In genomic region chr5:121108725-121109124, GRCh38 we compare ENCODE assay signal across 18 cellular contexts.
DNase-seq lines count a peak whose midpoint lies in the region; ATAC-seq and TF ChIP-seq lines count a peak whose summit lies in the region.
"Had no signal": no experiment of that assay in that cellular context is flagged by ENCODE, and none has a peak within 500 bp of the region (broad histone marks: within the 10 kb centered on the region; RNA-seq: fewer than 3 reads in every experiment).

No MANE protein-coding gene starts in this region.

- H2BK5ac ChIP-seq in H9 (ENCODE audit: insufficient read length, low read length) (no peak overlapping the region), mesendoderm (ENCODE audit: low read length) (no peak overlapping the region)

- no peak for ATAC-seq in left colon
- ATAC-seq: activated T-cell treated with anti-CD3 and anti-CD28 coated beads, Interleukin-2, amount 50 U/mL, for 72 hours; gastrocnemius medialis had no signal

- TF ChIP-seq CTCF in Calu3 (IDR thresholded peaks at IDR 0.05; ENCODE audit: unreplicated experiment) (no peak), H9 (conservative IDR thresholded peaks at IDR 0.05) (no peak)

- H3K14ac ChIP-seq in H9 (ENCODE audit: insufficient read depth, low read length): no peak overlapping the region

- H3K27me3 ChIP-seq in H9 (ENCODE audit: insufficient read depth, low read length) (no peaks in the 10 kb centered on the region), SJCRH30 (no peaks in the 10 kb centered on the region), mesendoderm (ENCODE audit: insufficient read depth, low read length, poor library complexity) (no peaks in the 10 kb centered on the region)
- H3K27me3 ChIP-seq: gastrocnemius medialis, suprapubic skin had no signal

- no peak overlapping the region for H2AFZ ChIP-seq in H9 (ENCODE audit: low read length)

- no peak overlapping the region for H4K5ac ChIP-seq in H9 (ENCODE audit: insufficient read length, low read depth, low read length)
- no peak overlapping the region for H4K5ac ChIP-seq in mesendoderm (ENCODE audit: low read length)

- no peak overlapping the region for H3K4me2 ChIP-seq in H9 (ENCODE audit: insufficient read depth, insufficient read length, low read length)
- H3K4me2 ChIP-seq in mesendoderm (ENCODE audit: low read length): no peak overlapping the region

- H3K56ac ChIP-seq in H9 (ENCODE audit: insufficient read length, low read depth, low read length): no peak overlapping the region
- H3K56ac ChIP-seq in mesendoderm (ENCODE audit: low read length): no peak overlapping the region

- no peak overlapping the region for H4K91ac ChIP-seq in H9 (ENCODE audit: insufficient read length, low read depth, low read length)

- BruUV-seq in Calu3 (replicated peaks; lab: Mats Ljungman, UMichigan): no TSS peak

- intact Hi-C loops in Calu3 (cut with micrococcal nuclease; ENCODE audit: unreplicated experiment) (no loop called here), left colon (cut with DNase I, micrococcal nuclease) (no loop called here)

- H3K4me1 ChIP-seq in H9 (ENCODE audit: insufficient read depth, low read length) (no peaks in the 10 kb centered on the region), SJCRH30 (no peaks in the 10 kb centered on the region), mesendoderm (ENCODE audit: control insufficient read depth, low read depth, low read length) (no peaks in the 10 kb centered on the region)
- H3K4me1 ChIP-seq: gastrocnemius medialis, suprapubic skin had no signal

- whole genome bisulfite sequencing in H9 (ENCODE audit: extremely low coverage, insufficient read length, low lambda C conversion rate): no CpG with 5 or more reads among the region's 10 CpGs
- WGBS in mesendoderm (ENCODE audit: extremely low coverage, insufficient coverage, low lambda C conversion rate): no CpG with 5 or more reads among the region's 10 CpGs

- H3K23ac ChIP-seq in H9 (ENCODE audit: insufficient read length, low read depth, low read length) (no peak overlapping the region), mesendoderm (ENCODE audit: low read length) (no peak overlapping the region)

- H3K4me3 ChIP-seq in SJCRH30 (no peak overlapping the region), mesendoderm (ENCODE audit: low read length) (no peak overlapping the region)
- H3K4me3 ChIP-seq: gastrocnemius medialis, suprapubic skin had no signal

- H2BK15ac ChIP-seq in H9 (ENCODE audit: low read depth, low read length) (no peak overlapping the region), mesendoderm (replicated peaks; ENCODE audit: low read depth) (no peak overlapping the region)

- H3K79me1 ChIP-seq in H9 (ENCODE audit: insufficient read depth, low read depth, low read length, poor library complexity, severe bottlenecking): no peaks in the 10 kb centered on the region
- no peaks in the 10 kb centered on the region for H3K79me1 ChIP-seq in mesendoderm (ENCODE audit: low read length)

- no peaks in the 10 kb centered on the region for H4K20me1 ChIP-seq in H9 (ENCODE audit: control insufficient read depth, insufficient read depth, insufficient read length)

- no peaks in the 10 kb centered on the region for H3K27me3 Mint-ChIP-seq in Calu3 (ENCODE audit: unreplicated experiment)
- peaks cover 2% of the 10 kb centered on the region; the same call in 1 of the 2 replicates for H3K27me3 Mint-ChIP-seq in H9 (ENCODE audit: low read depth)
- H3K27me3 Mint-ChIP-seq: activated naive CD8-positive, alpha-beta T cell treated with anti-CD3 and anti-CD28 coated beads for 36 hours; brain had no signal

- H3K27ac Mint-ChIP-seq in Calu3 (ENCODE audit: unreplicated experiment) (no peak overlapping the region), H9 (no peak overlapping the region)
- H3K27ac Mint-ChIP-seq: activated naive CD8-positive, alpha-beta T cell treated with anti-CD3 and anti-CD28 coated beads for 36 hours; activated T-cell treated with anti-CD3 and anti-CD28 coated beads, Interleukin-2, amount 50 U/mL, for 72 hours; brain had no signal

- H3K9ac ChIP-seq in H9 (ENCODE audit: extremely low read depth, insufficient read length, low read length) (no peak overlapping the region), mesendoderm (ENCODE audit: low read length) (no peak overlapping the region)

- H3K23me2 ChIP-seq in H9 (ENCODE audit: insufficient read length, low read depth, low read length, poor library complexity, severe bottlenecking): no peaks in the 10 kb centered on the region

- CTCF ChIA-PET in Calu3 (lab: Charles Lee): no interaction called here

- H3K9me3 ChIP-seq in H9 (ENCODE audit: control insufficient read depth, low read depth, low read length) (no peaks in the 10 kb centered on the region), SJCRH30 (replicated peaks) (no peaks in the 10 kb centered on the region)
- H3K9me3 ChIP-seq: gastrocnemius medialis had no signal

- H4K8ac ChIP-seq in H9 (replicated peaks; ENCODE audit: insufficient read length, low read depth, low read length) (no peak overlapping the region), mesendoderm (ENCODE audit: low read depth, low read length) (no peak overlapping the region)

- H3K4me3 Mint-ChIP-seq in Calu3 (ENCODE audit: low read depth, unreplicated experiment): no peak overlapping the region
- H3K4me3 Mint-ChIP-seq in H9: no peak overlapping the region
- H3K4me3 Mint-ChIP-seq: activated naive CD8-positive, alpha-beta T cell treated with anti-CD3 and anti-CD28 coated beads for 36 hours; activated T-cell treated with anti-CD3 and anti-CD28 coated beads, Interleukin-2, amount 50 U/mL, for 72 hours; brain had no signal

- no peak overlapping the region for H2BK12ac ChIP-seq in H9 (ENCODE audit: insufficient read length, low read depth, low read length)

- H3K79me2 ChIP-seq in H9 (ENCODE audit: insufficient read depth, low read length): no peaks in the 10 kb centered on the region
- H3K79me2 ChIP-seq in mesendoderm (ENCODE audit: control insufficient read depth, insufficient read depth, low read length): no peaks in the 10 kb centered on the region

- no peak overlapping the region for H2AK5ac ChIP-seq in H9 (ENCODE audit: insufficient read length, low read length)
- H2AK5ac ChIP-seq in mesendoderm (ENCODE audit: low read length): no peak overlapping the region

- H3K18ac ChIP-seq in H9 (ENCODE audit: insufficient read length, low read depth, low read length): no peak overlapping the region
- no peak overlapping the region for H3K18ac ChIP-seq in mesendoderm (ENCODE audit: low read length)

- H2BK120ac ChIP-seq in H9 (ENCODE audit: low read depth, low read length, poor library complexity, severe bottlenecking): no peak overlapping the region
- no peak overlapping the region for H2BK120ac ChIP-seq in mesendoderm (ENCODE audit: low read depth, low read length)

- H3K4me1 Mint-ChIP-seq in Calu3 (ENCODE audit: low read depth, unreplicated experiment) (no peaks in the 10 kb centered on the region), H9 (peaks cover 2 to 3% of the 10 kb centered on the region in 2 experiments; a peak in 1 of 4 replicates)
- H3K4me1 Mint-ChIP-seq: activated naive CD8-positive, alpha-beta T cell treated with anti-CD3 and anti-CD28 coated beads for 36 hours; brain had no signal

- H3K4ac ChIP-seq in H9 (ENCODE audit: low read depth, low read length): no peak overlapping the region
- H3K4ac ChIP-seq in mesendoderm (ENCODE audit: low read depth, low read length): no peak overlapping the region

- no peak overlapping the region for H3K27ac ChIP-seq in H9 (ENCODE audit: insufficient read length, low read depth, low read length)
- no peak overlapping the region for H3K27ac ChIP-seq in SJCRH30
- H3K27ac ChIP-seq in mesendoderm (ENCODE audit: low read depth, low read length): no peak overlapping the region
- H3K27ac ChIP-seq: gastrocnemius medialis, suprapubic skin, VCaP had no signal

- H3T11ph ChIP-seq in H9 (ENCODE audit: low read length): no peak overlapping the region

- DNase-seq in Calu3: peak; percentile 17
- DNase-seq in H9: peak; percentile 87
- DNase-seq in SJCRH30: peak; percentile 29 to 52
- DNase-seq in mesendoderm: peak; percentile 14
- no peak for DNase-seq in left colon
- no peak for DNase-seq in nucleus accumbens (lab: John Stamatoyannopoulos, UW)
- DNase-seq in activated CD4-positive, alpha-beta T cell treated with anti-CD3 and anti-CD28 coated beads for 48 hours: no peak
- DNase-seq: activated naive CD8-positive, alpha-beta T cell treated with anti-CD3 and anti-CD28 coated beads for 36 hours; activated T-cell treated with anti-CD3 and anti-CD28 coated beads, Interleukin-2, amount 50 U/mL, for 72 hours; cortex of kidney; gastrocnemius medialis; HCEC 1CT; NCI-H2081; stimulated activated CD4-positive, alpha-beta T cell treated with anti-CD3 and anti-CD28 coated beads, Interleukin-4, amount 100 ng/mL, for 1 hour; SW 1271 had no signal

- H2BK20ac ChIP-seq in H9 (ENCODE audit: low read depth, low read length, poor library complexity, severe bottlenecking): no peak overlapping the region

- no peaks in the 10 kb centered on the region for H3K9me3 Mint-ChIP-seq in Calu3 (ENCODE audit: low read depth, unreplicated experiment)
- H3K9me3 Mint-ChIP-seq in H9: peaks cover 0 to 11% of the 10 kb centered on the region in 2 experiments; a peak in 4 of 5 replicates
- H3K9me3 Mint-ChIP-seq: activated naive CD8-positive, alpha-beta T cell treated with anti-CD3 and anti-CD28 coated beads for 36 hours; brain had no signal

- no peaks in the 10 kb centered on the region for H3K36me3 Mint-ChIP-seq in Calu3 (ENCODE audit: insufficient read depth, unreplicated experiment)
- H3K36me3 Mint-ChIP-seq in H9 (ENCODE audit: insufficient read depth in 1 of 3, low read depth in 3 of 3): no peaks in the 10 kb centered on the region; a peak in 1 of 7 replicates
- H3K36me3 Mint-ChIP-seq: activated naive CD8-positive, alpha-beta T cell treated with anti-CD3 and anti-CD28 coated beads for 36 hours; brain had no signal

- H3K36me3 ChIP-seq in SJCRH30: no peaks in the 10 kb centered on the region
- H3K36me3 ChIP-seq in mesendoderm (ENCODE audit: control insufficient read depth, insufficient read depth, low read length): no peaks in the 10 kb centered on the region
- H3K36me3 ChIP-seq: gastrocnemius medialis, suprapubic skin had no signal

Comparison
In these comparisons a context has a peak if more than half of its experiments do, and no peak if none do; other contexts are left out.
1. DNase-seq: peak in Calu3 (single experiment), H9 (single experiment), SJCRH30 (2 of 2) and mesendoderm (single experiment); none in left colon (0 of 2), nucleus accumbens (0 of 56) and activated CD4-positive, alpha-beta T cell treated with anti-CD3 and anti-CD28 coated beads for 48 hours (single experiment).